In the genomic region with DNA sequence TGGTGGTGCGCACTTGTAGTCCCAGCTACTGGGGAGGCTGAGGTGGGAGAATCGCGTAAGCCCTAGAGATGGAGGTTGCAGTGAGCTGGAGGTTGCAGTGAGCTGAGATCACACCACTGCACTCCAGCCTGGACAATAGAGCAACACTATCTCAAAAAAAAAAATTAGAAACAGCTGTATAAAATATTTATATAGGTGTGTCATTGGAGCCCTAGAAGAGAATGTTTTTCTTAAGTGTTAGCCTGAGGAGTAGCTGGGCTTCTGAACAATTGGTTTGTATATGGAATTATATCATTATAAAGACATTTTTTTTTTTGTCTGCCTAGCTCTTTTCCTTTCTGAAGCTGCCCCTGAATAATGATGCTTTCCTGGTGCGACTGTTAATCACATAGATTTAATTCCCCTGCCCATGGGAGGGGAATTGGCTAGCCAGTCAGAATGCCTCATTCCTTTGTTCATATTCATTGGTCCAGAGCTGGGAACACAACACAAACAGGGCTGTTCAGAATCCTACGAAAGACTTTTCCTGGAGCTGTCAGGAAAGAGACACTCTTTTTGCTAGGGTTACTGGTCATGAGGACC, we compare ENCODE assay signal across 21 cellular contexts.
"Had no signal": no experiment of that assay in that cellular context is flagged by ENCODE, and none has a peak within 500 bp of the region (broad histone marks: within the 10 kb centered on the region; RNA-seq: fewer than 3 reads in every experiment).

No MANE protein-coding gene starts in this region.

- ATAC-seq: activated naive CD8-positive, alpha-beta T cell treated with anti-CD3 and anti-CD28 coated beads, Interleukin-2, amount 50 U/mL, for 24 hours; esophagus mucosa; foreskin keratinocyte had no signal

- DNase-seq: activated CD4-positive, alpha-beta T cell treated with anti-CD3 and anti-CD28 coated beads for 1 hour; activated CD8-positive, alpha-beta memory T cell treated with anti-CD3 and anti-CD28 coated beads for 24 hours; activated CD8-positive, alpha-beta memory T cell treated with anti-CD3 and anti-CD28 coated beads, Interleukin-2, amount 50 U/mL, for 48 hours; activated effector memory CD4-positive, alpha-beta T cell treated with Interleukin-2 at 50 U/mL for 16 hours; activated naive CD4-positive, alpha-beta T cell treated with anti-CD3 and anti-CD28 coated beads, Interleukin-2, amount 10 ng/mL, durations not matched to agents 7 days and 5 days; activated naive CD8-positive, alpha-beta T cell treated with anti-CD3 and anti-CD28 coated beads, Interleukin-2, amount 50 U/mL, for 24 hours; activated T-cell treated with anti-CD3 and anti-CD28 coated beads, Interleukin-2, amount 50 U/mL, for 48 hours; aorta; foreskin keratinocyte; glutamatergic neuron; hypothalamus; occipital lobe; stimulated activated CD4-positive, alpha-beta T cell treated with anti-CD3 and anti-CD28 coated beads, Interleukin-12 subunit alpha, Interleukin-12 subunit beta, amount 100 ng/mL, for 4 hours; stimulated activated CD4-positive, alpha-beta T cell treated with anti-CD3 and anti-CD28 coated beads, Interleukin-1b, Interleukin-23, amount 100 ng/mL, for 48 hours; stimulated activated naive CD4-positive, alpha-beta T cell treated with Interleukin-2 at 50 U/mL for 16 hours; T-helper 2 cell; thyroid gland; WERI-Rb-1 had no signal

- H3K36me3 ChIP-seq: thyroid gland, WERI-Rb-1 had no signal

- H3K4me1 ChIP-seq: foreskin keratinocyte, thyroid gland had no signal

- H3K27me3 ChIP-seq: foreskin keratinocyte, thyroid gland had no signal

- H3K9me3 ChIP-seq: thyroid gland had no signal

- H3K27ac ChIP-seq: coronary artery, foreskin keratinocyte, thyroid gland, WERI-Rb-1 had no signal

- H3K4me3 ChIP-seq: coronary artery, lung, thyroid gland had no signal
